In the genomic region with DNA sequence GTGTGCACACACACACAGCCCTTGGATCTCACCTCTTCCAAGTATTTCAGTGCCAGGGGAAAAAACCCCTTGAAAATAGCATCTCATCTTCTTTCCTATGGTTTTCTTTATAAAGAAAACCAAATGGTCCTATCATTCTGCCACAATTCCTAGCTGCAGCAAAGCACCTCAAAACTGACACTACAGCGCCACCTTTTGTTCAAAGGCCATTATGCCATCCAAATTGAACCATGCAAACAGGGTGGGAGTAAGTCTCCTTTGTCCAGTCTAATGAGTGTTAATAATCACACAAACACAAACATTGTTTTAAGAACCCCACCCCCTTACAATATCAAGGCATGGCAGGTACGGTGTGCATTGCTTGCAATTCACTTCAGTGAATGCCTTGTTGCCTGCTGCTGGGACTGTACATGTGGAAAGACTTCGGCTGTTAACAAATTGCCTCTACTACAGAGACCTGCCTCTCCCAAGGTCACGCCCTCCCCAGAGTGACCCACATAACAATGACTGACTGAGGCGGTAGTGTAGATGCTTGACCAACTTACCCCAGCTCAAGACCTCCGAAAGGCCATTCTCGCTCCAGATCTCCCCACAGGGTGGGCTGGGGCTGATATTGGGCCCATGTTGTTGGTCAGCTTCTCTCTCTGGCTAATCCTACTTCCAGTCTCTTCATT, we compare ENCODE assay signal across 8 cellular contexts. TPM values are rescaled to one million over a fixed set of nuclear protein-coding genes. Genes with fewer than 3 reads are reported as not detected.
DNase-seq lines count a peak whose midpoint lies in the region; ATAC-seq and TF ChIP-seq lines count a peak whose summit lies in the region.

No MANE protein-coding gene starts in this region.

- H3K27me3 Mint-ChIP-seq in HFFc6 (ENCODE audit: insufficient read depth) (no peaks in the 10 kb centered on the region; the same call in 1 of the 2 replicates), endothelial cell (ENCODE audit: unreplicated experiment) (no peaks in the 10 kb centered on the region), progenitor cell of endocrine pancreas (peaks cover 3% of the 10 kb centered on the region)

- no peaks in the 10 kb centered on the region for H3K9me2 ChIP-seq in DOHH2 (replicated peaks; ENCODE audit: control insufficient read depth, low read length)

- H3F3A ChIP-seq in DOHH2 (ENCODE audit: control insufficient read depth, insufficient read depth), result no peaks in the 10 kb centered on the region

- intact Hi-C loops in A673 (cut with micrococcal nuclease; ENCODE audit: unreplicated experiment), result no loop called here

- no peak overlapping the region for H3K4me2 ChIP-seq in DOHH2 (ENCODE audit: low read length)

- H3K27ac Mint-ChIP-seq in HFFc6 (no peak overlapping the region), endothelial cell (ENCODE audit: unreplicated experiment) (no peak overlapping the region), progenitor cell of endocrine pancreas (no peak overlapping the region)

- peak; percentile 94 for TF ChIP-seq CTCF in A673 (conservative IDR thresholded peaks at IDR 0.05; ENCODE audit: low read depth, low read length)
- peak; percentile 93 for TF ChIP-seq CTCF in DOHH2 (IDR thresholded peaks at IDR 0.05; ENCODE audit: low read depth, low read length, poor library complexity, severe bottlenecking)
- TF ChIP-seq CTCF in HFFc6 (IDR thresholded peaks at IDR 0.05), result peak; percentile 81
- TF ChIP-seq CTCF in endothelial cell (IDR thresholded peaks at IDR 0.05; ENCODE audit: unreplicated experiment), result peak; percentile 82
- peak; percentile 74 for TF ChIP-seq CTCF in progenitor cell of endocrine pancreas (IDR thresholded peaks at IDR 0.05; ENCODE audit: unreplicated experiment)

- ATAC-seq in GM21825 (IDR thresholded peaks at IDR 0.05; ENCODE audit: unreplicated experiment) (no peak), GM21717 (IDR thresholded peaks at IDR 0.05; ENCODE audit: unreplicated experiment) (no peak)

- H3K4me1 Mint-ChIP-seq in HFFc6 (ENCODE audit: low read depth) (no peaks in the 10 kb centered on the region), endothelial cell (ENCODE audit: unreplicated experiment) (no peaks in the 10 kb centered on the region), progenitor cell of endocrine pancreas (ENCODE audit: low read depth) (no peaks in the 10 kb centered on the region)

- H3K4me3 ChIP-seq in A673 (ENCODE audit: low read depth, low read length, poor library complexity, severe bottlenecking) (no peak overlapping the region), DOHH2 (ENCODE audit: low read length) (no peak overlapping the region), NT2/D1 (ENCODE audit: insufficient read length, low read depth) (no peak overlapping the region)

- peak; percentile 75 for DNase-seq in A673 (ENCODE audit: low spot score)
- DNase-seq in HFFc6, result peak; percentile 30
- DNase-seq in NT2/D1 (ENCODE audit: low read depth, low spot score), result peak; percentile 56
- DNase-seq in endothelial cell (ENCODE audit: low spot score), result peak; percentile 64
- peak; percentile 36 for DNase-seq in progenitor cell of endocrine pancreas (ENCODE audit: low spot score, unreplicated experiment)

- H3K36me3 ChIP-seq in A673 (ENCODE audit: insufficient read depth, low read length, poor library complexity, severe bottlenecking) (no peaks in the 10 kb centered on the region), DOHH2 (ENCODE audit: control insufficient read depth, low read length) (no peaks in the 10 kb centered on the region), NT2/D1 (ENCODE audit: insufficient read depth, insufficient read length, low read length) (no peaks in the 10 kb centered on the region)

- H3K9me3 ChIP-seq in A673 (ENCODE audit: low read depth, low read length, poor library complexity, severe bottlenecking) (no peaks in the 10 kb centered on the region), DOHH2 (ENCODE audit: control insufficient read depth, insufficient read depth, low read length) (no peaks in the 10 kb centered on the region), NT2/D1 (ENCODE audit: insufficient read depth, low read length) (no peaks in the 10 kb centered on the region)

- no peaks in the 10 kb centered on the region; the same call in 1 of the 2 replicates for H4K20me1 ChIP-seq in DOHH2 (ENCODE audit: control insufficient read depth, insufficient read depth, low read depth, low read length)

- no peaks in the 10 kb centered on the region for H3K4me1 ChIP-seq in A673 (ENCODE audit: insufficient read depth, low read length, poor library complexity, severe bottlenecking)
- H3K4me1 ChIP-seq in DOHH2 (ENCODE audit: control insufficient read depth, low read length), result no peaks in the 10 kb centered on the region
- no peaks in the 10 kb centered on the region for H3K4me1 ChIP-seq in NT2/D1 (ENCODE audit: insufficient read depth, insufficient read length)

- BruUV-seq in A673 (replicated peaks; lab: Mats Ljungman, UMichigan), result no TSS peak

- H3K4me3 Mint-ChIP-seq in HFFc6 (no peak overlapping the region), endothelial cell (ENCODE audit: unreplicated experiment) (no peak overlapping the region), progenitor cell of endocrine pancreas (ENCODE audit: low read depth) (no peak overlapping the region)

- H3K27me3 ChIP-seq in A673 (replicated peaks; ENCODE audit: insufficient read depth, low read depth, low read length, poor library complexity), result no peaks in the 10 kb centered on the region
- peaks cover 5% of the 10 kb centered on the region for H3K27me3 ChIP-seq in DOHH2 (ENCODE audit: control insufficient read depth, low read length)
- H3K27me3 ChIP-seq in NT2/D1 (ENCODE audit: insufficient read depth, insufficient read length), result no peaks in the 10 kb centered on the region

- H3K27ac ChIP-seq in A673 (ENCODE audit: low read depth, low read length, poor library complexity, severe bottlenecking), result no peak overlapping the region
- H3K27ac ChIP-seq in DOHH2 (ENCODE audit: low read depth, low read length), result no peak overlapping the region

- H3K79me2 ChIP-seq in DOHH2 (ENCODE audit: control insufficient read depth, low read length), result no peaks in the 10 kb centered on the region

- H3K36me3 Mint-ChIP-seq in HFFc6 (ENCODE audit: low read depth), result no peaks in the 10 kb centered on the region
- no peaks in the 10 kb centered on the region for H3K36me3 Mint-ChIP-seq in endothelial cell (ENCODE audit: low read depth, unreplicated experiment)
- H3K36me3 Mint-ChIP-seq in progenitor cell of endocrine pancreas (ENCODE audit: insufficient read depth), result no peaks in the 10 kb centered on the region

- POLR2A ChIA-PET in A673 (lab: Charles Lee; ENCODE audit: low non-redundant PET), result no interaction called here

- H3K9ac ChIP-seq in NT2/D1 (ENCODE audit: insufficient read length, low read depth), result no peak overlapping the region

- H3K9me3 Mint-ChIP-seq in HFFc6 (no peaks in the 10 kb centered on the region), endothelial cell (ENCODE audit: unreplicated experiment) (no peaks in the 10 kb centered on the region), progenitor cell of endocrine pancreas (ENCODE audit: low read depth) (no peaks in the 10 kb centered on the region)

- CTCF ChIA-PET in A673 (lab: Charles Lee), result interaction anchor here (0.7 kb wide), 1 partner anchor 25 kb away, joined by 3 read pairs; no protein-coding TSS in a partner anchor

RNA-seq across cellular contexts. Expression of gene FAM181B, which starts 31.7 kb away (rescaled TPM):
- total RNA-seq in A673 (2021) (0.15 TPM in 1 of 2 replicates, not detected in the other), endothelial cell (ENCODE audit: unreplicated experiment) (1.0 TPM), progenitor cell of endocrine pancreas (8.9 and 11.3 TPM in 2 replicates)
- not detected for total RNA-seq in HFFc6 (2021; fragmentation: NEBNext Ultra II Directional; extraction: Animal tissue kit (Norgen Biotek cat#: 25700))
